Comparison of ENCODE assay signal across 10 cellular contexts in genomic region chr7:128035712-128036111, GRCh38. TPM values are rescaled to one million over a fixed set of nuclear protein-coding genes. Genes with fewer than 3 reads are reported as not detected.
DNase-seq lines count a peak whose midpoint lies in the region; ATAC-seq and TF ChIP-seq lines count a peak whose summit lies in the region.
"Had no signal": no experiment of that assay in that cellular context is flagged by ENCODE, and none has a peak within 500 bp of the region (broad histone marks: within the 10 kb centered on the region; RNA-seq: fewer than 3 reads in every experiment).

No MANE protein-coding gene starts in this region.

- H3K27ac ChIP-seq in KMS-11 (no peak overlapping the region), WERI-Rb-1 (no peak overlapping the region), lower lobe of right lung (no peak overlapping the region)
- H3K27ac ChIP-seq: SJSA1 had no signal

- 0 out of 2 replicates have a peak, but pooled peaks have one; percentile 38 for TF ChIP-seq CTCF in KMS-11 (conservative IDR thresholded peaks at IDR 0.05; ENCODE audit: low read depth, low read length)
- peak; percentile 74 for TF ChIP-seq CTCF in WERI-Rb-1 (IDR thresholded peaks at IDR 0.05; ENCODE audit: low read depth, low read length)
- TF ChIP-seq CTCF in lower lobe of right lung (IDR thresholded peaks at IDR 0.05) = peak; percentile 25

- H3K4me3 ChIP-seq in KMS-11 (IDR thresholded peaks at IDR 0.05; ENCODE audit: insufficient read depth, low read depth, low read length) = no peak overlapping the region
- no peak overlapping the region for H3K4me3 ChIP-seq in WERI-Rb-1 (ENCODE audit: low read depth, low read length)
- no peak overlapping the region for H3K4me3 ChIP-seq in lower lobe of right lung
- H3K4me3 ChIP-seq: SJSA1 had no signal

- intact Hi-C loops in lower lobe of right lung (cut with DNase I) = no loop called here

- peak overlapping the region; percentile 40; the same call in 1 of the 2 replicates for H3K4me2 ChIP-seq in KMS-11

- DNase-seq in DMS79 treated with DMSO at 0.1 percent for 48 hours (lab: John Stamatoyannopoulos, UW) (peak; percentile 56), WERI-Rb-1 (peak; percentile 40), lower lobe of right lung (no peak), HUDEP-2 (lab: John Stamatoyannopoulos, UW; ENCODE audit: unreplicated experiment in 76 of 76) (no peak), activated T-cell treated with anti-CD3 and anti-CD28 coated beads for 4 hours (no peak)
- no peak for DNase-seq in stimulated activated CD4-positive, alpha-beta T cell treated with anti-CD3 and anti-CD28 coated beads, Interleukin-1b, Interleukin-23, amount 100 ng/mL, for 48 hours
- DNase-seq: central memory CD4-positive, alpha-beta T cell had no signal

- H3K9me3 ChIP-seq in WERI-Rb-1 (ENCODE audit: severe bottlenecking) = no peaks in the 10 kb centered on the region
- H3K9me3 ChIP-seq in lower lobe of right lung = no peaks in the 10 kb centered on the region
- H3K9me3 ChIP-seq: SJSA1 had no signal

- H4K20me1 ChIP-seq in KMS-11 (ENCODE audit: insufficient read depth) = peaks cover 9% of the 10 kb centered on the region

- H3K27me3 ChIP-seq in KMS-11 (ENCODE audit: insufficient read depth, low read depth) (no peaks in the 10 kb centered on the region), WERI-Rb-1 (ENCODE audit: insufficient read depth, low read depth, severe bottlenecking) (peaks cover 16% of the 10 kb centered on the region), lower lobe of right lung (ENCODE audit: low read depth) (no peaks in the 10 kb centered on the region)
- H3K27me3 ChIP-seq: SJSA1 had no signal

- ATAC-seq in lower lobe of right lung (no peak), HG02884 (IDR thresholded peaks at IDR 0.05; ENCODE audit: unreplicated experiment) (no peak)

- H2AFZ ChIP-seq in KMS-11 (ENCODE audit: low read depth) = no peak overlapping the region

- H3K79me2 ChIP-seq in KMS-11 (ENCODE audit: insufficient read depth, low read depth) = no peaks in the 10 kb centered on the region

- H3K4me1 ChIP-seq in KMS-11 (ENCODE audit: low read depth, poor library complexity, severe bottlenecking) = peaks cover 54% of the 10 kb centered on the region
- peaks cover 9% of the 10 kb centered on the region for H3K4me1 ChIP-seq in lower lobe of right lung

- H3K9ac ChIP-seq in KMS-11 = no peak overlapping the region

- H3K36me3 ChIP-seq in KMS-11 (ENCODE audit: insufficient read depth) = no peaks in the 10 kb centered on the region
- no peaks in the 10 kb centered on the region for H3K36me3 ChIP-seq in WERI-Rb-1
- no peaks in the 10 kb centered on the region for H3K36me3 ChIP-seq in lower lobe of right lung

RNA-seq across cellular contexts. Expression of gene LRRC4, which starts 4.5 kb away (rescaled TPM):
- total RNA-seq in lower lobe of right lung = 12.8 TPM

Comparison
In these comparisons a context has a peak if more than half of its experiments do, and no peak if none do; other contexts are left out.
1. DNase-seq: peak in DMS79 treated with DMSO at 0.1 percent for 48 hours (single experiment) and WERI-Rb-1 (single experiment); none in lower lobe of right lung (single experiment), HUDEP-2 (0 of 76), stimulated activated CD4-positive, alpha-beta T cell treated with anti-CD3 and anti-CD28 coated beads, Interleukin-1b, Interleukin-23, amount 100 ng/mL, for 48 hours (single experiment) and activated T-cell treated with anti-CD3 and anti-CD28 coated beads for 4 hours (single experiment).
2. Peak in every context shown above with its lines, with median percentiles within 50 percentile points of each other: CTCF ChIP-seq.